ENCODE assay signal across 11 cellular contexts in the genomic region with DNA sequence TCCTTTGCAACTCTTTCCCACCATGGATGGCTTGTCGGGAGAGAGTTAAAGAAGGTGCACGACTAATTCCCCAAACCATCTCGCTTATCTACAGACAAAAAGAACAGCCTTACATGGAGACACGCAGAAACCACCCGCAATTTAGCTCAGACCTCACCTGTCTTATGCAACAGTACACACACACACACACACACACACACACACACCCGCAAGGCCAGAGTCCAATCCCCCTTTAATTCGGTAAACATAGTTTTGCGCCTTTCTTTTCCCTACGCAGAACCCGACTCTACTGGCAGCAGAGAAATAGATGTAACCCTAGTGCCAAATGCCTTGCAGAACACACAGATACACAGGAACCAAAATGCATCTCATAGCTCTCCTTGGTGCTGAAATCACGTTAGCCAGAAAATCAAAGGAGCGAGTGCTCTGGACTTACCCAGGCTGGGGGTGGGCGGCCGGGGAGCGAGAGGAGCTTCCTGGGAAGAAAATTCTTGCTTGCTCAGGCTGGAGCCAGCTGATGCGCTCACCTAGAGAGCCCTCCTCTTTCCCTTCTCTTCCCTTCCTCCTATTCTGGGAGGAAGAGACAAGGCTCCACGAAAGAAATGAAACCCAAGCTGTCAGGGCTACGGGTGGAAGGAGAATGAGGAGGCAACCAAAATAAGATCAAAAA. TPM values are rescaled to one million over a fixed set of nuclear protein-coding genes. Genes with fewer than 3 reads are reported as not detected.
DNase-seq lines count a peak whose midpoint lies in the region; ATAC-seq and TF ChIP-seq lines count a peak whose summit lies in the region.
"Had no signal": no experiment of that assay in that cellular context is flagged by ENCODE, and none has a peak within 500 bp of the region (broad histone marks: within the 10 kb centered on the region; RNA-seq: fewer than 3 reads in every experiment).

No MANE protein-coding gene starts in this region.

- 20% methylated on average over 18 of the region's 18 CpGs for WGBS in right cardiac atrium

- no peaks in the 10 kb centered on the region for H3K36me3 Mint-ChIP-seq in activated T-helper 2 cell treated with anti-CD3 and anti-CD28 coated beads, Interferon-gamma antibody, Interleukin-2, Interleukin-4, amounts not matched to agents 10 μg/mL and 5 μg/mL and 100 μg/mL, durations not matched to agents 14 hours and 24 hours and 36 hours (ENCODE audit: low read depth)
- H3K36me3 Mint-ChIP-seq in HFFc6 (ENCODE audit: low read depth): 0 out of 2 replicates have a peak, but pooled peaks cover 4% of the 10 kb centered on the region

- no peak overlapping the region for H3K4me3 ChIP-seq in right cardiac atrium (ENCODE audit: low read length)
- H3K4me3 ChIP-seq in upper lobe of right lung: no peak overlapping the region
- H3K4me3 ChIP-seq: BLaER1 had no signal

- H3K9me3 ChIP-seq in right cardiac atrium (ENCODE audit: control insufficient read depth, low read length): no peaks in the 10 kb centered on the region
- no peaks in the 10 kb centered on the region for H3K9me3 ChIP-seq in upper lobe of right lung
- H3K9me3 ChIP-seq: BLaER1 had no signal

- no peak for ATAC-seq in right cardiac atrium
- no peak for ATAC-seq in SK-N-SH treated with all-trans-retinoic acid at 6 μM for 48 hours
- peak; percentile 47 for ATAC-seq in upper lobe of right lung
- no peak for ATAC-seq in HG02642 (IDR thresholded peaks at IDR 0.05; ENCODE audit: poor library complexity, unreplicated experiment)

- no peaks in the 10 kb centered on the region for H3K36me3 ChIP-seq in upper lobe of right lung
- H3K36me3 ChIP-seq: BLaER1 had no signal

- no peaks in the 10 kb centered on the region for H3K4me1 ChIP-seq in right cardiac atrium (ENCODE audit: control insufficient read depth, insufficient read depth, low read length)
- H3K4me1 ChIP-seq in upper lobe of right lung: no peaks in the 10 kb centered on the region
- H3K4me1 ChIP-seq: BLaER1 had no signal

- no peaks in the 10 kb centered on the region for H3K4me1 Mint-ChIP-seq in activated T-helper 2 cell treated with anti-CD3 and anti-CD28 coated beads, Interferon-gamma antibody, Interleukin-2, Interleukin-4, amounts not matched to agents 10 μg/mL and 5 μg/mL and 100 μg/mL, durations not matched to agents 14 hours and 24 hours and 36 hours (ENCODE audit: low read depth)
- H3K4me1 Mint-ChIP-seq in HFFc6 (ENCODE audit: low read depth): no peaks in the 10 kb centered on the region

- no peak overlapping the region for H3K4me3 Mint-ChIP-seq in activated T-helper 2 cell treated with anti-CD3 and anti-CD28 coated beads, Interferon-gamma antibody, Interleukin-2, Interleukin-4, amounts not matched to agents 10 μg/mL and 5 μg/mL and 100 μg/mL, durations not matched to agents 14 hours and 24 hours and 36 hours (ENCODE audit: low read depth)
- no peak overlapping the region for H3K4me3 Mint-ChIP-seq in HFFc6

- H3K9me3 Mint-ChIP-seq in activated T-helper 2 cell treated with anti-CD3 and anti-CD28 coated beads, Interferon-gamma antibody, Interleukin-2, Interleukin-4, amounts not matched to agents 10 μg/mL and 5 μg/mL and 100 μg/mL, durations not matched to agents 14 hours and 24 hours and 36 hours: no peaks in the 10 kb centered on the region
- peaks cover 32% of the 10 kb centered on the region for H3K9me3 Mint-ChIP-seq in HFFc6

- peak; percentile 15 for DNase-seq in cardiac septum (ENCODE audit: low spot score)
- no peak for DNase-seq in right cardiac atrium
- DNase-seq in hypothalamus (lab: John Stamatoyannopoulos, UW): peak in 27 of 51 donors; percentile 2 to 68 (median 22)
- DNase-seq in upper lobe of right lung: no peak
- DNase-seq in activated T-helper 2 cell treated with anti-CD3 and anti-CD28 coated beads, Interferon-gamma antibody, Interleukin-2, Interleukin-4, amounts not matched to agents 10 μg/mL and 5 μg/mL and 100 μg/mL, durations not matched to agents 14 hours and 24 hours and 36 hours (ENCODE audit: low spot score): no peak
- no peak for DNase-seq in HFFc6
- DNase-seq: activated CD4-positive, alpha-beta T cell treated with anti-CD3 and anti-CD28 coated beads for 1 hour had no signal

- peaks cover 12% of the 10 kb centered on the region for H3K27me3 Mint-ChIP-seq in activated T-helper 2 cell treated with anti-CD3 and anti-CD28 coated beads, Interferon-gamma antibody, Interleukin-2, Interleukin-4, amounts not matched to agents 10 μg/mL and 5 μg/mL and 100 μg/mL, durations not matched to agents 14 hours and 24 hours and 36 hours (ENCODE audit: low read depth)
- peaks cover 2% of the 10 kb centered on the region; the same call in 1 of the 2 replicates for H3K27me3 Mint-ChIP-seq in HFFc6 (ENCODE audit: insufficient read depth)

- intact Hi-C loops in cardiac septum (cut with DNase I): loop anchor here (10.0 kb wide), 1 partner anchor 258 kb away; no protein-coding TSS in a partner anchor
- intact Hi-C loops in right cardiac atrium (cut with DNase I): loop anchor here in 1 of 4 donors (10.0 kb wide), 1 partner anchor 258 kb away; no protein-coding TSS in a partner anchor
- intact Hi-C loops in upper lobe of right lung (cut with DNase I): no loop called here
- intact Hi-C loops in activated T-helper 2 cell treated with anti-CD3 and anti-CD28 coated beads, Interferon-gamma antibody, Interleukin-2, Interleukin-4, amounts not matched to agents 10 μg/mL and 5 μg/mL and 100 μg/mL, durations not matched to agents 14 hours and 24 hours and 36 hours (cut with micrococcal nuclease): loop anchor here (5.0 kb wide), 1 partner anchor 261 kb away; no protein-coding TSS in a partner anchor

- H3K27ac Mint-ChIP-seq in activated T-helper 2 cell treated with anti-CD3 and anti-CD28 coated beads, Interferon-gamma antibody, Interleukin-2, Interleukin-4, amounts not matched to agents 10 μg/mL and 5 μg/mL and 100 μg/mL, durations not matched to agents 14 hours and 24 hours and 36 hours: no peak overlapping the region
- H3K27ac Mint-ChIP-seq in HFFc6: no peak overlapping the region

- TF ChIP-seq CTCF in upper lobe of right lung (IDR thresholded peaks at IDR 0.05) (no peak), HFFc6 (IDR thresholded peaks at IDR 0.05) (no peak)

- H3K27ac ChIP-seq in right cardiac atrium (ENCODE audit: low read length) (no peak overlapping the region), upper lobe of right lung (no peak overlapping the region)
- H3K27ac ChIP-seq: BLaER1 had no signal

- H3K27me3 ChIP-seq in right cardiac atrium (ENCODE audit: control insufficient read depth, insufficient read depth) (no peaks in the 10 kb centered on the region), upper lobe of right lung (no peaks in the 10 kb centered on the region)
- H3K27me3 ChIP-seq: BLaER1 had no signal

TF ChIP-seq in SK-N-SH treated with all-trans-retinoic acid at 6 μM for 48 hours, 23 proteins besides CTCF, POLR2A, EP300 and RAD21:
- TF ChIP-seq ZFP30 (CRISPR knock-in tag; IDR thresholded peaks at IDR 0.05) (no peak), SNAI2 (CRISPR knock-in tag; IDR thresholded peaks at IDR 0.05) (no peak)
- TF ChIP-seq, protein P1, sequence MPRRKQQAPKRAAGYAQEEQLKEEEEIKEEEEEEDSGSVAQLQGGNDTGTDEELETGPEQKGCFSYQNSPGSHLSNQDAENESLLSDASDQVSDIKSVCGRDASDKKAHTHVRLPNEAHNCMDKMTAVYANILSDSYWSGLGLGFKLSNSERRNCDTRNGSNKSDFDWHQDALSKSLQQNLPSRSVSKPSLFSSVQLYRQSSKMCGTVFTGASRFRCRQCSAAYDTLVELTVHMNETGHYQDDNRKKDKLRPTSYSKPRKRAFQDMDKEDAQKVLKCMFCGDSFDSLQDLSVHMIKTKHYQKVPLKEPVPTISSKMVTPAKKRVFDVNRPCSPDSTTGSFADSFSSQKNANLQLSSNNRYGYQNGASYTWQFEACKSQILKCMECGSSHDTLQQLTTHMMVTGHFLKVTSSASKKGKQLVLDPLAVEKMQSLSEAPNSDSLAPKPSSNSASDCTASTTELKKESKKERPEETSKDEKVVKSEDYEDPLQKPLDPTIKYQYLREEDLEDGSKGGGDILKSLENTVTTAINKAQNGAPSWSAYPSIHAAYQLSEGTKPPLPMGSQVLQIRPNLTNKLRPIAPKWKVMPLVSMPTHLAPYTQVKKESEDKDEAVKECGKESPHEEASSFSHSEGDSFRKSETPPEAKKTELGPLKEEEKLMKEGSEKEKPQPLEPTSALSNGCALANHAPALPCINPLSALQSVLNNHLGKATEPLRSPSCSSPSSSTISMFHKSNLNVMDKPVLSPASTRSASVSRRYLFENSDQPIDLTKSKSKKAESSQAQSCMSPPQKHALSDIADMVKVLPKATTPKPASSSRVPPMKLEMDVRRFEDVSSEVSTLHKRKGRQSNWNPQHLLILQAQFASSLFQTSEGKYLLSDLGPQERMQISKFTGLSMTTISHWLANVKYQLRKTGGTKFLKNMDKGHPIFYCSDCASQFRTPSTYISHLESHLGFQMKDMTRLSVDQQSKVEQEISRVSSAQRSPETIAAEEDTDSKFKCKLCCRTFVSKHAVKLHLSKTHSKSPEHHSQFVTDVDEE (CRISPR knock-in tag; IDR thresholded peaks at IDR 0.05): peak; percentile 54; the same call in 1 of the 2 replicates
TF ChIP-seq in SK-N-SH treated with all-trans-retinoic acid at 6 μM for 48 hours: peak in this region for 1.

RNA-seq across cellular contexts. Expression of a gene that starts 0.5 kb away (rescaled TPM):
- total RNA-seq in cardiac septum (0.05 TPM), right cardiac atrium (under 1 TPM in 3 of 4 donors, not detected in 1; 0.03 TPM), upper lobe of right lung (0.09 TPM)
- polyA plus RNA-seq in right cardiac atrium: not detected
- total RNA-seq in activated T-helper 2 cell treated with anti-CD3 and anti-CD28 coated beads, Interferon-gamma antibody, Interleukin-2, Interleukin-4, amounts not matched to agents 10 μg/mL and 5 μg/mL and 100 μg/mL, durations not matched to agents 14 hours and 24 hours and 36 hours: 0.02 TPM in 1 of 2 replicates, not detected in the other
- total RNA-seq in HFFc6 (2021; fragmentation: NEBNext Ultra II Directional; extraction: Animal tissue kit (Norgen Biotek cat#: 25700)): not detected
- polyA plus RNA-seq: keratinocyte had no signal

Comparison
In these comparisons a context has a peak if more than half of its experiments do, and no peak if none do; other contexts are left out.
1. DNase-seq: peak in cardiac septum (single experiment) and hypothalamus (27 of 51); none in right cardiac atrium (0 of 3), upper lobe of right lung (single experiment), activated T-helper 2 cell treated with anti-CD3 and anti-CD28 coated beads, Interferon-gamma antibody, Interleukin-2, Interleukin-4, amounts not matched to agents 10 μg/mL and 5 μg/mL and 100 μg/mL, durations not matched to agents 14 hours and 24 hours and 36 hours (single experiment) and HFFc6 (single experiment).